Comparison of ENCODE assay signal across 8 cellular contexts in the genomic region with DNA sequence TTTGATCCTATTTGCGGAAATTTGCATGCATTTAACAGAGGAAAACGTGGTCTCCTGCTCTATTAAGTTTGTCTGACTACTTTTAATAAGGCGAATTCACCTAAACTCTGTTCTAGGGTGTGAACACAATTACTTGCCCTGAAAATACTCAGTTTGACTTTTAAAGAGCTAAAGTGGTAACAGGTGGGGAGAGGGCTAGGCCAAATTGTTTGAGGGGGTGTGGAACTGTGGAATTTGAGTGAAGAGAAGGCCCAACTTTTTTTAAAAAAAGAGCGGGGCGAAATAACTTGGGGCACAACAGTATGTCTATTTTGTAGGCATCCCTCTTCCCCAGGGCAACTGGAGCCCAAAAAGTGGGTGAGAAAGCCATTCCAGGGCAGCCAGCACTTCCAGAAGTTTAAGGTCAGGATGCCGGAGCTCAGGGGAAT. TPM values are rescaled to one million over a fixed set of nuclear protein-coding genes. Genes with fewer than 3 reads are reported as not detected.
A peak's percentile ranks its signal among the peaks of the same experiment; 100 is the strongest.
DNase-seq lines count a peak whose midpoint lies in the region; ATAC-seq and TF ChIP-seq lines count a peak whose summit lies in the region.

No MANE protein-coding gene starts in this region.

- H3K9me3 ChIP-seq in left lung (no peaks in the 10 kb centered on the region), upper lobe of right lung (no peaks in the 10 kb centered on the region)

- no peak for DNase-seq in activated T-cell treated with anti-CD3 and anti-CD28 coated beads, Interleukin-2, amount 50 U/mL, for 72 hours
- DNase-seq in activated T-cell treated with anti-CD3 and anti-CD28 coated beads, Interleukin-2, amount 50 U/mL, for 1 hour = no peak
- DNase-seq in activated T-helper 1 cell treated with anti-CD3 and anti-CD28 coated beads, Interleukin-12 subunit alpha, Interleukin-12 subunit beta, Interleukin-2, Interleukin-4 antibody, amounts not matched to agents 30 ng/mL and 10 ng/mL and 1 ng/mL, durations not matched to agents 14 hours and 24 hours and 36 hours (ENCODE audit: low spot score) = no peak
- DNase-seq in left lung (no peak), upper lobe of right lung (no peak), DMS 273 treated with DMSO at 0.1 percent for 48 hours (lab: John Stamatoyannopoulos, UW) (no peak)
- no peak for DNase-seq in effector CD4-positive, alpha-beta T cell

- peak overlapping the region; percentile 93 to 98 for H3K4me3 Mint-ChIP-seq in activated T-cell treated with anti-CD3 and anti-CD28 coated beads, Interleukin-2, amount 50 U/mL, for 72 hours
- peak overlapping the region; percentile 91 for H3K4me3 Mint-ChIP-seq in activated T-helper 1 cell treated with anti-CD3 and anti-CD28 coated beads, Interleukin-12 subunit alpha, Interleukin-12 subunit beta, Interleukin-2, Interleukin-4 antibody, amounts not matched to agents 30 ng/mL and 10 ng/mL and 1 ng/mL, durations not matched to agents 14 hours and 24 hours and 36 hours

- TF ChIP-seq CTCF in left lung (IDR thresholded peaks at IDR 0.05) (no peak), upper lobe of right lung (IDR thresholded peaks at IDR 0.05) (no peak)

- H3K36me3 ChIP-seq in left lung = peaks cover 0 to 8% of the 10 kb centered on the region in 2 donors
- no peaks in the 10 kb centered on the region for H3K36me3 ChIP-seq in upper lobe of right lung

- H3K27me3 ChIP-seq in left lung (no peaks in the 10 kb centered on the region), upper lobe of right lung (no peaks in the 10 kb centered on the region)

- H3K4me1 Mint-ChIP-seq in activated T-cell treated with anti-CD3 and anti-CD28 coated beads, Interleukin-2, amount 50 U/mL, for 72 hours (ENCODE audit: low read depth) = peaks cover 59% of the 10 kb centered on the region
- peaks cover 35% of the 10 kb centered on the region for H3K4me1 Mint-ChIP-seq in activated T-helper 1 cell treated with anti-CD3 and anti-CD28 coated beads, Interleukin-12 subunit alpha, Interleukin-12 subunit beta, Interleukin-2, Interleukin-4 antibody, amounts not matched to agents 30 ng/mL and 10 ng/mL and 1 ng/mL, durations not matched to agents 14 hours and 24 hours and 36 hours (ENCODE audit: low read depth)

- H3K27ac Mint-ChIP-seq in activated T-cell treated with anti-CD3 and anti-CD28 coated beads, Interleukin-2, amount 50 U/mL, for 72 hours = peak overlapping the region; percentile 99
- peak overlapping the region; percentile 96 for H3K27ac Mint-ChIP-seq in activated T-helper 1 cell treated with anti-CD3 and anti-CD28 coated beads, Interleukin-12 subunit alpha, Interleukin-12 subunit beta, Interleukin-2, Interleukin-4 antibody, amounts not matched to agents 30 ng/mL and 10 ng/mL and 1 ng/mL, durations not matched to agents 14 hours and 24 hours and 36 hours

- H3K27me3 Mint-ChIP-seq in activated T-cell treated with anti-CD3 and anti-CD28 coated beads, Interleukin-2, amount 50 U/mL, for 72 hours (ENCODE audit: low read depth) = no peaks in the 10 kb centered on the region
- no peaks in the 10 kb centered on the region for H3K27me3 Mint-ChIP-seq in activated T-helper 1 cell treated with anti-CD3 and anti-CD28 coated beads, Interleukin-12 subunit alpha, Interleukin-12 subunit beta, Interleukin-2, Interleukin-4 antibody, amounts not matched to agents 30 ng/mL and 10 ng/mL and 1 ng/mL, durations not matched to agents 14 hours and 24 hours and 36 hours (ENCODE audit: insufficient read depth)

- ATAC-seq in activated T-cell treated with anti-CD3 and anti-CD28 coated beads, Interleukin-2, amount 50 U/mL, for 72 hours (replicated peaks in 1 of 2) = peak; percentile 0 to 6
- ATAC-seq in HG03095 (IDR thresholded peaks at IDR 0.05; ENCODE audit: unreplicated experiment) (peak; percentile 3), left lung (no peak), upper lobe of right lung (no peak)

- peaks cover 0 to 13% of the 10 kb centered on the region in 2 donors for H3K36me3 Mint-ChIP-seq in activated T-cell treated with anti-CD3 and anti-CD28 coated beads, Interleukin-2, amount 50 U/mL, for 72 hours (ENCODE audit: insufficient read depth in 2 of 2)
- peaks cover 14% of the 10 kb centered on the region for H3K36me3 Mint-ChIP-seq in activated T-helper 1 cell treated with anti-CD3 and anti-CD28 coated beads, Interleukin-12 subunit alpha, Interleukin-12 subunit beta, Interleukin-2, Interleukin-4 antibody, amounts not matched to agents 30 ng/mL and 10 ng/mL and 1 ng/mL, durations not matched to agents 14 hours and 24 hours and 36 hours (ENCODE audit: low read depth)

- H3K4me1 ChIP-seq in left lung (peaks cover 13 to 45% of the 10 kb centered on the region in 2 donors), upper lobe of right lung (peaks cover 28% of the 10 kb centered on the region)

- H3K9me3 Mint-ChIP-seq in activated T-cell treated with anti-CD3 and anti-CD28 coated beads, Interleukin-2, amount 50 U/mL, for 72 hours = no peaks in the 10 kb centered on the region
- no peaks in the 10 kb centered on the region for H3K9me3 Mint-ChIP-seq in activated T-helper 1 cell treated with anti-CD3 and anti-CD28 coated beads, Interleukin-12 subunit alpha, Interleukin-12 subunit beta, Interleukin-2, Interleukin-4 antibody, amounts not matched to agents 30 ng/mL and 10 ng/mL and 1 ng/mL, durations not matched to agents 14 hours and 24 hours and 36 hours

- H3K27ac ChIP-seq in left lung (peak overlapping the region; percentile 91 to 92), upper lobe of right lung (peak overlapping the region; percentile 94)

- intact Hi-C loops in activated T-helper 1 cell treated with anti-CD3 and anti-CD28 coated beads, Interleukin-12 subunit alpha, Interleukin-12 subunit beta, Interleukin-2, Interleukin-4 antibody, amounts not matched to agents 30 ng/mL and 10 ng/mL and 1 ng/mL, durations not matched to agents 14 hours and 24 hours and 36 hours (cut with micrococcal nuclease) = loop anchor here (1.0 to 10.0 kb wide), 12 partner anchors 9 to 1897 kb away; partner anchors contain the start of genes CCDC39, DNAJC19, MFN1 and MRPL47
- intact Hi-C loops in left lung (cut with DNase I) (no loop called here), upper lobe of right lung (cut with DNase I) (no loop called here)

- peak overlapping the region; percentile 72 to 76 for H3K4me3 ChIP-seq in left lung
- H3K4me3 ChIP-seq in upper lobe of right lung = peak overlapping the region; percentile 99

RNA-seq across cellular contexts. Expression of gene FXR1, which starts 0.6 kb away (rescaled TPM):
- total RNA-seq in activated T-cell treated with anti-CD3 and anti-CD28 coated beads, Interleukin-2, amount 50 U/mL, for 72 hours = 100 to 1,000 TPM; 196 to 203 TPM
- total RNA-seq in activated T-helper 1 cell treated with anti-CD3 and anti-CD28 coated beads, Interleukin-12 subunit alpha, Interleukin-12 subunit beta, Interleukin-2, Interleukin-4 antibody, amounts not matched to agents 30 ng/mL and 10 ng/mL and 1 ng/mL, durations not matched to agents 14 hours and 24 hours and 36 hours = 140 and 141 TPM in 2 replicates
- total RNA-seq in left lung (100 to 1,000 TPM; 100 to 108 TPM), upper lobe of right lung (97.3 TPM)

Comparison
In these comparisons a context has a peak if more than half of its experiments do, and no peak if none do; other contexts are left out.
1. ATAC-seq: peak in activated T-cell treated with anti-CD3 and anti-CD28 coated beads, Interleukin-2, amount 50 U/mL, for 72 hours (2 of 2) and HG03095 (single experiment); none in left lung (single experiment) and upper lobe of right lung (single experiment).